17 cellular contexts compared by ENCODE assay signal in genomic region chr20:58718121-58718563, GRCh38. TPM values are rescaled to one million over a fixed set of nuclear protein-coding genes. Genes with fewer than 3 reads are reported as not detected.
DNase-seq lines count a peak whose midpoint lies in the region; ATAC-seq and TF ChIP-seq lines count a peak whose summit lies in the region.
"Had no signal": no experiment of that assay in that cellular context is flagged by ENCODE, and none has a peak within 500 bp of the region (broad histone marks: within the 10 kb centered on the region; RNA-seq: fewer than 3 reads in every experiment).

No MANE protein-coding gene starts in this region.

- CTCF ChIA-PET in activated CD8-positive, alpha-beta memory T cell treated with anti-CD3 and anti-CD28 coated beads, Interleukin-2, amount 10 ng/mL, durations not matched to agents 7 days and 5 days (lab: Charles Lee), result no interaction called here
- CTCF ChIA-PET in PC-9 (lab: Charles Lee), result no interaction called here

- no peak overlapping the region for H3K27ac Mint-ChIP-seq in activated CD8-positive, alpha-beta memory T cell treated with anti-CD3 and anti-CD28 coated beads, Interleukin-2, amount 10 ng/mL, durations not matched to agents 7 days and 5 days
- H3K27ac Mint-ChIP-seq in endodermal cell, result no peak overlapping the region
- H3K27ac Mint-ChIP-seq in activated T-cell treated with anti-CD3 and anti-CD28 coated beads, Interleukin-2, amount 50 U/mL, for 24 hours, result no peak overlapping the region
- H3K27ac Mint-ChIP-seq: activated naive CD4-positive, alpha-beta T cell treated with anti-CD3 and anti-CD28 coated beads, Interleukin-2, amount 50 U/mL, for 24 hours; CD8-positive, alpha-beta T cell had no signal

- H2BK12ac ChIP-seq in neuronal stem cell (ENCODE audit: low read length), result no peak overlapping the region

- no peaks in the 10 kb centered on the region for H3K79me1 ChIP-seq in neuronal stem cell (ENCODE audit: low read depth, low read length)

- H3K4me1 ChIP-seq in endodermal cell (ENCODE audit: control insufficient read depth, insufficient read depth, low read length), result no peaks in the 10 kb centered on the region
- H3K4me1 ChIP-seq in neuronal stem cell (ENCODE audit: control insufficient read depth in 2 of 2, insufficient read depth in 1 of 2, low read depth in 1 of 2, low read length in 2 of 2), result peaks cover 8 to 19% of the 10 kb centered on the region in 2 donors
- H3K4me1 ChIP-seq in effector memory CD4-positive, alpha-beta T cell (ENCODE audit: control insufficient read depth, insufficient read depth, low read length, poor library complexity, severe bottlenecking), result no peaks in the 10 kb centered on the region
- H3K4me1 ChIP-seq in PC-9 (replicated peaks; ENCODE audit: insufficient read depth), result no peaks in the 10 kb centered on the region
- H3K4me1 ChIP-seq: suprapubic skin had no signal

- peak overlapping the region; percentile 71 for H3K18ac ChIP-seq in neuronal stem cell (ENCODE audit: low read length)

- peak; percentile 27 for DNase-seq in activated CD8-positive, alpha-beta memory T cell treated with anti-CD3 and anti-CD28 coated beads, Interleukin-2, amount 10 ng/mL, durations not matched to agents 7 days and 5 days
- no peak for DNase-seq in activated CD8-positive, alpha-beta memory T cell treated with anti-CD3 and anti-CD28 coated beads, Interleukin-2, amount 50 U/mL, for 48 hours
- peak; percentile 24 for DNase-seq in H7
- DNase-seq in endodermal cell, result peak; percentile 39
- no peak for DNase-seq in neuronal stem cell (ENCODE audit: low spot score)
- no peak for DNase-seq in effector memory CD4-positive, alpha-beta T cell
- DNase-seq in activated T-cell treated with anti-CD3 and anti-CD28 coated beads, Interleukin-2, amount 50 U/mL, for 24 hours, result no peak
- no peak for DNase-seq in PC-9
- DNase-seq: erythroblast; NCI-H2171; NCI-H774; stimulated activated CD4-positive, alpha-beta T cell treated with anti-CD3 and anti-CD28 coated beads, Interleukin-4, amount 100 ng/mL, for 1 hour; SW 1271 had no signal

- H3K36me3 Mint-ChIP-seq in activated CD8-positive, alpha-beta memory T cell treated with anti-CD3 and anti-CD28 coated beads, Interleukin-2, amount 10 ng/mL, durations not matched to agents 7 days and 5 days, result no peaks in the 10 kb centered on the region
- H3K36me3 Mint-ChIP-seq in endodermal cell (ENCODE audit: low read depth), result no peaks in the 10 kb centered on the region
- peaks cover 7% of the 10 kb centered on the region for H3K36me3 Mint-ChIP-seq in activated T-cell treated with anti-CD3 and anti-CD28 coated beads, Interleukin-2, amount 50 U/mL, for 24 hours (ENCODE audit: low read depth)
- H3K36me3 Mint-ChIP-seq: CD8-positive, alpha-beta T cell had no signal

- H2BK15ac ChIP-seq in neuronal stem cell (ENCODE audit: low read length), result no peak overlapping the region

- intact Hi-C loops in PC-9 (cut with micrococcal nuclease; ENCODE audit: unreplicated experiment), result no loop called here

- H3F3A ChIP-seq in PC-9 (ENCODE audit: insufficient read depth, low read depth), result no peaks in the 10 kb centered on the region

- 89 to 95% methylated on average over 4 to 15 of the region's 15 CpGs for whole genome bisulfite sequencing in endodermal cell (ENCODE audit: insufficient coverage in 1 of 2, insufficient read length in 1 of 2), 2 experiments
- no CpG with 5 or more reads among the region's 15 CpGs for WGBS in neuronal stem cell (ENCODE audit: extremely low coverage in 2 of 2, insufficient read length in 2 of 2, insufficient replicate concordance in 1 of 2), 2 donors

- peak overlapping the region; percentile 37 for H2AK5ac ChIP-seq in neuronal stem cell (ENCODE audit: low read depth, low read length)

- peaks cover 23% of the 10 kb centered on the region for H3K27me3 Mint-ChIP-seq in activated CD8-positive, alpha-beta memory T cell treated with anti-CD3 and anti-CD28 coated beads, Interleukin-2, amount 10 ng/mL, durations not matched to agents 7 days and 5 days
- H3K27me3 Mint-ChIP-seq in endodermal cell (ENCODE audit: insufficient read depth), result peaks cover 2% of the 10 kb centered on the region
- H3K27me3 Mint-ChIP-seq in activated T-cell treated with anti-CD3 and anti-CD28 coated beads, Interleukin-2, amount 50 U/mL, for 24 hours, result peaks cover 26% of the 10 kb centered on the region

- H2BK5ac ChIP-seq in neuronal stem cell (ENCODE audit: low read length), result no peak overlapping the region

- H2AFZ ChIP-seq in neuronal stem cell (ENCODE audit: low read length) (no peak overlapping the region), PC-9 (no peak overlapping the region)

- BruUV-seq in PC-9 (replicated peaks; lab: Mats Ljungman, UMichigan), result no TSS peak

- no peak overlapping the region for H3K4ac ChIP-seq in neuronal stem cell (ENCODE audit: low read length)

- H4K8ac ChIP-seq in neuronal stem cell (ENCODE audit: low read depth, low read length), result peak overlapping the region; percentile 92

- no peak overlapping the region for H3K4me3 Mint-ChIP-seq in activated CD8-positive, alpha-beta memory T cell treated with anti-CD3 and anti-CD28 coated beads, Interleukin-2, amount 10 ng/mL, durations not matched to agents 7 days and 5 days
- H3K4me3 Mint-ChIP-seq in endodermal cell, result no peak overlapping the region
- H3K4me3 Mint-ChIP-seq in activated T-cell treated with anti-CD3 and anti-CD28 coated beads, Interleukin-2, amount 50 U/mL, for 24 hours, result no peak overlapping the region
- H3K4me3 Mint-ChIP-seq: activated naive CD4-positive, alpha-beta T cell treated with anti-CD3 and anti-CD28 coated beads, Interleukin-2, amount 50 U/mL, for 24 hours; CD8-positive, alpha-beta T cell had no signal

- H2BK120ac ChIP-seq in neuronal stem cell (ENCODE audit: low read depth, low read length), result no peak overlapping the region

- H4K20me1 ChIP-seq in PC-9 (ENCODE audit: insufficient read depth), result no peaks in the 10 kb centered on the region

- H3K27ac ChIP-seq in endodermal cell (ENCODE audit: low read depth, low read length), result no peak overlapping the region
- H3K27ac ChIP-seq in neuronal stem cell (replicated peaks; ENCODE audit: low read length), result no peak overlapping the region
- H3K27ac ChIP-seq in effector memory CD4-positive, alpha-beta T cell (ENCODE audit: insufficient read depth, low read length, poor library complexity, severe bottlenecking), result no peak overlapping the region
- H3K27ac ChIP-seq in PC-9, result no peak overlapping the region
- H3K27ac ChIP-seq: suprapubic skin, VCaP had no signal

- H3K9ac ChIP-seq in endodermal cell (ENCODE audit: extremely low read depth, low read length, poor library complexity, severe bottlenecking) (no peak overlapping the region), neuronal stem cell (ENCODE audit: low read depth, low read length, poor library complexity) (no peak overlapping the region)

- no peak overlapping the region for H3K14ac ChIP-seq in neuronal stem cell (ENCODE audit: low read length)

- no peaks in the 10 kb centered on the region for H3K79me2 ChIP-seq in PC-9 (ENCODE audit: low read depth)

- H3K23ac ChIP-seq in neuronal stem cell (ENCODE audit: low read depth, low read length, poor library complexity), result peak overlapping the region; percentile 19

- no peaks in the 10 kb centered on the region for H3K4me1 Mint-ChIP-seq in activated CD8-positive, alpha-beta memory T cell treated with anti-CD3 and anti-CD28 coated beads, Interleukin-2, amount 10 ng/mL, durations not matched to agents 7 days and 5 days
- H3K4me1 Mint-ChIP-seq in endodermal cell, result no peaks in the 10 kb centered on the region
- no peaks in the 10 kb centered on the region for H3K4me1 Mint-ChIP-seq in activated T-cell treated with anti-CD3 and anti-CD28 coated beads, Interleukin-2, amount 50 U/mL, for 24 hours (ENCODE audit: low read depth)
- H3K4me1 Mint-ChIP-seq: activated naive CD4-positive, alpha-beta T cell treated with anti-CD3 and anti-CD28 coated beads, Interleukin-2, amount 50 U/mL, for 24 hours had no signal

- H4K91ac ChIP-seq in neuronal stem cell (ENCODE audit: low read depth, low read length, poor library complexity), result peak overlapping the region; percentile 26

- no peak for ATAC-seq in activated CD8-positive, alpha-beta memory T cell treated with anti-CD3 and anti-CD28 coated beads, Interleukin-2, amount 10 ng/mL, durations not matched to agents 7 days and 5 days
- ATAC-seq: CD8-positive, alpha-beta T cell had no signal

- no peaks in the 10 kb centered on the region for H3K9me3 Mint-ChIP-seq in activated CD8-positive, alpha-beta memory T cell treated with anti-CD3 and anti-CD28 coated beads, Interleukin-2, amount 10 ng/mL, durations not matched to agents 7 days and 5 days (ENCODE audit: low read depth)
- H3K9me3 Mint-ChIP-seq in endodermal cell, result no peaks in the 10 kb centered on the region
- H3K9me3 Mint-ChIP-seq in activated T-cell treated with anti-CD3 and anti-CD28 coated beads, Interleukin-2, amount 50 U/mL, for 24 hours, result no peaks in the 10 kb centered on the region
- H3K9me3 Mint-ChIP-seq: activated naive CD4-positive, alpha-beta T cell treated with anti-CD3 and anti-CD28 coated beads, Interleukin-2, amount 50 U/mL, for 24 hours; CD8-positive, alpha-beta T cell had no signal

- peaks cover 2% of the 10 kb centered on the region for H3K36me3 ChIP-seq in H7 (replicated peaks; ENCODE audit: control insufficient read depth, insufficient read depth, low read length)
- H3K36me3 ChIP-seq in endodermal cell (ENCODE audit: control insufficient read depth, insufficient read depth, low read length), result no peaks in the 10 kb centered on the region
- peaks cover 0 to 2% of the 10 kb centered on the region in 2 donors for H3K36me3 ChIP-seq in neuronal stem cell (replicated peaks in 1 of 2; ENCODE audit: control insufficient read depth in 2 of 2, insufficient read depth in 2 of 2, low read length in 2 of 2)
- H3K36me3 ChIP-seq in effector memory CD4-positive, alpha-beta T cell (ENCODE audit: control insufficient read depth, insufficient read depth, low read length), result no peaks in the 10 kb centered on the region
- no peaks in the 10 kb centered on the region for H3K36me3 ChIP-seq in PC-9 (ENCODE audit: low read depth)

- H3K4me2 ChIP-seq in neuronal stem cell (ENCODE audit: insufficient read depth, low read length, poor library complexity, severe bottlenecking) (no peak overlapping the region), PC-9 (no peak overlapping the region)

- no peaks in the 10 kb centered on the region for H3K9me2 ChIP-seq in PC-9 (ENCODE audit: insufficient read depth)

- no peak for TF ChIP-seq CTCF in endodermal cell (conservative IDR thresholded peaks at IDR 0.05)
- TF ChIP-seq CTCF in PC-9 (conservative IDR thresholded peaks at IDR 0.05), result no peak

- H3K27me3 ChIP-seq in H7 (ENCODE audit: control insufficient read depth, insufficient read depth, low read length) (no peaks in the 10 kb centered on the region), endodermal cell (ENCODE audit: control insufficient read depth, insufficient read depth, low read length, poor library complexity, severe bottlenecking) (no peaks in the 10 kb centered on the region), neuronal stem cell (ENCODE audit: control insufficient read depth in 3 of 3, insufficient read depth in 3 of 3, low read depth in 1 of 3, low read length in 3 of 3) (peaks cover 0 to 32% (median 0%) of the 10 kb centered on the region in 3 experiments), PC-9 (ENCODE audit: insufficient read depth, low read depth) (peaks cover 49% of the 10 kb centered on the region)
- H3K27me3 ChIP-seq in effector memory CD4-positive, alpha-beta T cell (replicated peaks; ENCODE audit: control insufficient read depth, insufficient read depth, low read length, poor library complexity, severe bottlenecking), result peaks cover 6% of the 10 kb centered on the region

- H3K4me3 ChIP-seq in H7 (ENCODE audit: insufficient read depth, low read depth, low read length) (no peak overlapping the region), endodermal cell (ENCODE audit: low read length) (no peak overlapping the region), neuronal stem cell (ENCODE audit: low read length in 2 of 2) (no peak overlapping the region), PC-9 (no peak overlapping the region)
- no peak overlapping the region for H3K4me3 ChIP-seq in effector memory CD4-positive, alpha-beta T cell (ENCODE audit: insufficient read depth, low read depth, low read length, poor library complexity, severe bottlenecking)
- H3K4me3 ChIP-seq: suprapubic skin had no signal

- no peaks in the 10 kb centered on the region for H3K9me3 ChIP-seq in endodermal cell (ENCODE audit: control insufficient read depth, low read length)
- no peaks in the 10 kb centered on the region for H3K9me3 ChIP-seq in neuronal stem cell (replicated peaks in 1 of 2; ENCODE audit: control insufficient read depth in 2 of 2, insufficient read depth in 1 of 2, low read depth in 1 of 2, low read length in 2 of 2)
- H3K9me3 ChIP-seq in effector memory CD4-positive, alpha-beta T cell (ENCODE audit: control insufficient read depth, low read length), result no peaks in the 10 kb centered on the region
- no peaks in the 10 kb centered on the region for H3K9me3 ChIP-seq in PC-9 (ENCODE audit: insufficient read depth, low read depth)
- H3K9me3 ChIP-seq: suprapubic skin had no signal

- POLR2A ChIA-PET in PC-9 (lab: Charles Lee; ENCODE audit: unreplicated experiment), result no interaction called here

RNA-seq across cellular contexts. Expression of gene NPEPL1, which starts 25.5 kb away (rescaled TPM):
- total RNA-seq in activated CD8-positive, alpha-beta memory T cell treated with anti-CD3 and anti-CD28 coated beads, Interleukin-2, amount 10 ng/mL, durations not matched to agents 7 days and 5 days, result 10 to 100 TPM; 19.3 to 30.4 TPM
- 30.9 and 33.8 TPM in 2 replicates for total RNA-seq in H7 (2014; rRNA removed; shearing (Covaris generic))
- total RNA-seq in endodermal cell, result 10 to 100 TPM; 52.9 to 72.8 TPM
- polyA plus RNA-seq in endodermal cell (2013, experiment 1 of 2), result 24.1 TPM
- 22.4 TPM for polyA plus RNA-seq in endodermal cell (2013, experiment 2 of 2)
- polyA plus RNA-seq in neuronal stem cell (2013, experiment 1 of 2), result 21.4 TPM
- 19.5 TPM for polyA plus RNA-seq in neuronal stem cell (2013, experiment 2 of 2)
- total RNA-seq in PC-9 (2021), result 24.0 and 36.9 TPM in 2 replicates

Comparison
In these comparisons a context has a peak if more than half of its experiments do, and no peak if none do; other contexts are left out.
1. DNase-seq: peak in activated CD8-positive, alpha-beta memory T cell treated with anti-CD3 and anti-CD28 coated beads, Interleukin-2, amount 10 ng/mL, durations not matched to agents 7 days and 5 days (single experiment), H7 (single experiment) and endodermal cell (single experiment); none in activated CD8-positive, alpha-beta memory T cell treated with anti-CD3 and anti-CD28 coated beads, Interleukin-2, amount 50 U/mL, for 48 hours (single experiment), neuronal stem cell (single experiment), effector memory CD4-positive, alpha-beta T cell (0 of 3), activated T-cell treated with anti-CD3 and anti-CD28 coated beads, Interleukin-2, amount 50 U/mL, for 24 hours (single experiment) and PC-9 (0 of 2).